In genomic region chr19:38647966-38648788, GRCh38 we compare ENCODE assay signal across 8 cellular contexts. TPM values are rescaled to one million over a fixed set of nuclear protein-coding genes. Genes with fewer than 3 reads are reported as not detected.
DNase-seq lines count a peak whose midpoint lies in the region; TF ChIP-seq lines count a peak whose summit lies in the region.

No MANE protein-coding gene starts in this region.

- H3K27me3 ChIP-seq in CD4-positive, alpha-beta memory T cell (ENCODE audit: insufficient read depth, low read length): no peaks in the 10 kb centered on the region
- no peaks in the 10 kb centered on the region for H3K27me3 ChIP-seq in duodenal mucosa (ENCODE audit: control insufficient read depth in 1 of 2, insufficient read depth in 2 of 2, low read length in 2 of 2)

- POLR2A ChIA-PET in CD4-positive, alpha-beta memory T cell (lab: Charles Lee; ENCODE audit: partially characterized antibody): interaction anchor here (0.9 to 3.6 kb wide), 30 partner anchors 9 to 274 kb away, joined by 3 to 28 read pairs (median 6); partner anchors contain the start of genes ECH1, EIF3K, FAM98C and MAP4K1
- POLR2A ChIA-PET in GM10248 (lab: Yijun Ruan, JAX): interaction anchor here (1.0 to 1.3 kb wide), 3 partner anchors 30 to 201 kb away, joined by 3 to 4 read pairs (median 3); partner anchors contain the start of genes EIF3K and HNRNPL

- CTCF ChIA-PET in CD4-positive, alpha-beta memory T cell (lab: Charles Lee; ENCODE audit: partially characterized antibody): interaction anchor here (0.7 to 3.0 kb wide), 13 partner anchors 12 to 282 kb away, joined by 3 to 12 read pairs (median 4); partner anchors contain the start of genes FAM98C, MRPS12 and SARS2
- CTCF ChIA-PET in GM10248 (lab: Yijun Ruan, JAX): interaction anchor here (0.7 to 8.0 kb wide), 9 partner anchors 10 to 282 kb away, joined by 3 to 86 read pairs (median 5); partner anchors contain the start of genes MRPS12 and SARS2

- TF ChIP-seq CTCF in neural crest cell (conservative IDR thresholded peaks at IDR 0.05) (no peak), GM10248 (IDR thresholded peaks at IDR 0.05; ENCODE audit: control extremely low read depth, extremely low read depth, low read depth, missing control alignments) (no peak)

- no peaks in the 10 kb centered on the region for H3K27me3 Mint-ChIP-seq in CD4-positive, alpha-beta memory T cell
- no peaks in the 10 kb centered on the region for H3K27me3 Mint-ChIP-seq in neural crest cell (ENCODE audit: low read depth)

- peaks cover 32 to 59% (median 46%) of the 10 kb centered on the region in 4 donors for H3K4me1 Mint-ChIP-seq in CD4-positive, alpha-beta memory T cell
- peaks cover 52% of the 10 kb centered on the region for H3K4me1 Mint-ChIP-seq in neural crest cell

- H3K9me3 ChIP-seq in CD4-positive, alpha-beta memory T cell (ENCODE audit: control insufficient read depth in 1 of 2, low read length in 2 of 2): no peaks in the 10 kb centered on the region
- no peaks in the 10 kb centered on the region for H3K9me3 ChIP-seq in duodenal mucosa (ENCODE audit: control insufficient read depth in 1 of 2, low read length in 2 of 2)

- peak overlapping the region; percentile 80 to 81 for H3K4me3 ChIP-seq in CD4-positive, alpha-beta memory T cell (ENCODE audit: low read length in 2 of 2)
- H3K4me3 ChIP-seq in duodenal mucosa (ENCODE audit: low read depth in 1 of 2, low read length in 2 of 2): peak overlapping the region; percentile 79 to 97

- H3K36me3 ChIP-seq in CD4-positive, alpha-beta memory T cell (ENCODE audit: insufficient read depth, low read length): no peaks in the 10 kb centered on the region
- no peaks in the 10 kb centered on the region for H3K36me3 ChIP-seq in duodenal mucosa (ENCODE audit: control insufficient read depth in 1 of 2, insufficient read depth in 2 of 2, low read length in 2 of 2)

- peaks cover 0 to 11% of the 10 kb centered on the region in 2 donors for H3K36me3 Mint-ChIP-seq in CD4-positive, alpha-beta memory T cell
- H3K36me3 Mint-ChIP-seq in neural crest cell (ENCODE audit: low read depth): no peaks in the 10 kb centered on the region

- peak overlapping the region; percentile 74 for H3K27ac ChIP-seq in CD4-positive, alpha-beta memory T cell (ENCODE audit: low read depth, low read length)
- peak overlapping the region; percentile 99 for H3K27ac ChIP-seq in duodenal mucosa (ENCODE audit: low read depth, low read length)

- no peaks in the 10 kb centered on the region for H3K9me3 Mint-ChIP-seq in CD4-positive, alpha-beta memory T cell
- no peaks in the 10 kb centered on the region for H3K9me3 Mint-ChIP-seq in neural crest cell

- intact Hi-C loops in CD4-positive, alpha-beta memory T cell (cut with micrococcal nuclease): loop anchor here (1.0 to 2.0 kb wide), 6 partner anchors 8 to 312 kb away; partner anchors contain the start of genes NFKBIB and SIRT2

- peak overlapping the region; percentile 91 to 98 (median 95) for H3K4me3 Mint-ChIP-seq in CD4-positive, alpha-beta memory T cell
- peak overlapping the region; percentile 99 for H3K4me3 Mint-ChIP-seq in neural crest cell

- DNase-seq in CD4-positive, alpha-beta memory T cell: no peak
- DNase-seq in NCI-H2227 (lab: John Stamatoyannopoulos, UW; ENCODE audit: unreplicated experiment): peak; percentile 85
- DNase-seq in neural crest cell (ENCODE audit: low read depth, low spot score): no peak
- DNase-seq in NCI-H1694 treated with DMSO at 0.1 percent for 48 hours (lab: John Stamatoyannopoulos, UW): no peak
- DNase-seq in iPS-NIHi7 (ENCODE audit: extremely low spot score): no peak
- no peak for DNase-seq in NOMO-1 treated with dmso at 0.1 percent for 144 hours (lab: John Stamatoyannopoulos, UW; ENCODE audit: unreplicated experiment)
- DNase-seq in GM10248 (ENCODE audit: extremely low spot score): no peak

- peak overlapping the region; percentile 91 to 99 for H3K9ac ChIP-seq in duodenal mucosa (ENCODE audit: low read depth in 1 of 2, low read length in 2 of 2)

- H3K4me1 ChIP-seq in CD4-positive, alpha-beta memory T cell (ENCODE audit: insufficient read depth, low read length): peaks cover 54% of the 10 kb centered on the region
- H3K4me1 ChIP-seq in duodenal mucosa (ENCODE audit: control insufficient read depth in 1 of 2, insufficient read depth in 2 of 2, low read length in 2 of 2): peaks cover 26 to 47% of the 10 kb centered on the region in 2 donors

- peak overlapping the region; percentile 82 to 93 (median 85) for H3K27ac Mint-ChIP-seq in CD4-positive, alpha-beta memory T cell
- peak overlapping the region; percentile 96 for H3K27ac Mint-ChIP-seq in neural crest cell (ENCODE audit: unreplicated experiment)

RNA-seq across cellular contexts. Expression of gene ACTN4, which starts 0.7 kb away (rescaled TPM):
- total RNA-seq in CD4-positive, alpha-beta memory T cell: 100 to 1,000 TPM; 151 to 155 TPM
- polyA plus RNA-seq in CD4-positive, alpha-beta memory T cell: 10 to 100 TPM in 1 of 2 donors, 1 to 10 TPM in 1; 4.0 to 24.4 TPM
- 324 and 335 TPM in 2 replicates for total RNA-seq in neural crest cell

RNA-seq across cellular contexts. Expression of gene EIF3K, which starts 29.2 kb away (rescaled TPM):
- 100 to 1,000 TPM; 320 to 340 TPM for total RNA-seq in CD4-positive, alpha-beta memory T cell
- polyA plus RNA-seq in CD4-positive, alpha-beta memory T cell: 100 to 1,000 TPM; 364 to 424 TPM
- 255 TPM in 2 replicates for total RNA-seq in neural crest cell

RNA-seq across cellular contexts. Expression of gene MAP4K1, which starts 30.4 kb away (rescaled TPM):
- 100 to 1,000 TPM; 346 to 361 TPM for total RNA-seq in CD4-positive, alpha-beta memory T cell
- 100 to 1,000 TPM; 142 to 177 TPM for polyA plus RNA-seq in CD4-positive, alpha-beta memory T cell
- 1.5 and 3.4 TPM in 2 replicates for total RNA-seq in neural crest cell

Comparison
In these comparisons a context has a peak if more than half of its experiments do, and no peak if none do; other contexts are left out.
1. RNA of gene MAP4K1, which starts 30.4 kb away (total RNA-seq): 346 to 361 TPM in CD4-positive, alpha-beta memory T cell; 1.5 to 3.4 TPM in neural crest cell; every median in the first group is over 10 times any median in the second.